Comparison of ENCODE assay signal across 1 cellular context in genomic region chr1:32150847-32151246, GRCh38.
TF ChIP-seq lines count a peak whose summit lies in the region.

No MANE protein-coding gene starts in this region.

TF ChIP-seq in IMR-90, 13 proteins besides CTCF, POLR2A, EP300 and RAD21:
- TF ChIP-seq RCOR1 (IDR thresholded peaks at IDR 0.05; ENCODE audit: insufficient replicate concordance, low read length) (no peak), CHD1 (IDR thresholded peaks at IDR 0.05; ENCODE audit: low read depth, low read length) (no peak), RFX5 (IDR thresholded peaks at IDR 0.05; ENCODE audit: low read depth, low read length) (no peak), CEBPB (IDR thresholded peaks at IDR 0.05; ENCODE audit: low read depth, low read length) (no peak), FOS (IDR thresholded peaks at IDR 0.05; ENCODE audit: low read depth, low read length) (no peak), SMC3 (IDR thresholded peaks at IDR 0.05; ENCODE audit: low read depth, low read length) (no peak), BHLHE40 (IDR thresholded peaks at IDR 0.05; ENCODE audit: low read depth, low read length) (no peak), MAFK (IDR thresholded peaks at IDR 0.05; ENCODE audit: low read depth, low read length) (no peak), MXI1 (IDR thresholded peaks at IDR 0.05; ENCODE audit: borderline replicate concordance, low read depth, low read length) (no peak), NFE2L2 (IDR thresholded peaks at IDR 0.05; ENCODE audit: low read depth, low read length) (no peak), USF2 (IDR thresholded peaks at IDR 0.05; ENCODE audit: low read depth, low read length) (no peak), MAZ (IDR thresholded peaks at IDR 0.05; ENCODE audit: borderline replicate concordance, low read depth, low read length) (no peak), ELK1 (IDR thresholded peaks at IDR 0.05; ENCODE audit: borderline replicate concordance, low read depth, low read length) (no peak)
